ENCODE assay signal across 11 cellular contexts in the genomic region with DNA sequence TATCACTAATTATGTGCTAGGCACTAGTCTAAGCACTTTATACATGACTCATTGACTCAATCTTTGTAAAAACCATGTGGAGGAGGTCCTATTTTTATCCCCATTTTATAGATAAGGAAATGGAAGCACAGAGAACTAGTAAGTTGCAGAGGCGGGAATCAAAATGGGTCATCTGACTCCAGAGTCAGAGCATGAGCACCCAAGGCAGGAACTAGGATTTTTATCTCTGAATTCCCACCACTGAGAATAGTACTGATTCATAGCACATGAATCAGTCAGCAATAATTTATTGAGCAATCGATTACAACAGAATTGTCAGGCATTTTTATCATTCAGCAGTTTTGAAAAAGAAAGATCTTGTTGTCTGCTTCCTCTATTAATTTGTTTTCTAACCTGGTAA. TPM values are rescaled to one million over a fixed set of nuclear protein-coding genes. Genes with fewer than 3 reads are reported as not detected.
A peak's percentile ranks its signal among the peaks of the same experiment; 100 is the strongest.
DNase-seq lines count a peak whose midpoint lies in the region; FAIRE-seq and TF ChIP-seq lines count a peak whose summit lies in the region.
"Had no signal": no experiment of that assay in that cellular context is flagged by ENCODE, and none has a peak within 500 bp of the region (broad histone marks: within the 10 kb centered on the region; RNA-seq: fewer than 3 reads in every experiment).

No MANE protein-coding gene starts in this region.

- no peak overlapping the region for H3K4me3 Mint-ChIP-seq in activated T-helper 2 cell treated with anti-CD3 and anti-CD28 coated beads, Interferon-gamma antibody, Interleukin-2, Interleukin-4, amounts not matched to agents 10 μg/mL and 5 μg/mL and 100 μg/mL, durations not matched to agents 14 hours and 24 hours and 36 hours (ENCODE audit: low read depth)

- no peak overlapping the region for H3K27ac Mint-ChIP-seq in activated T-helper 2 cell treated with anti-CD3 and anti-CD28 coated beads, Interferon-gamma antibody, Interleukin-2, Interleukin-4, amounts not matched to agents 10 μg/mL and 5 μg/mL and 100 μg/mL, durations not matched to agents 14 hours and 24 hours and 36 hours

- H3K9ac ChIP-seq in endothelial cell of umbilical vein (replicated peaks; ENCODE audit: extremely low read depth, insufficient read depth, low read length) (no peak overlapping the region), Karpas-422 (ENCODE audit: low read length) (no peak overlapping the region)
- H3K9ac ChIP-seq: KMS-11, parathyroid adenoma had no signal

- peaks cover 23% of the 10 kb centered on the region for H3K4me1 Mint-ChIP-seq in activated T-helper 2 cell treated with anti-CD3 and anti-CD28 coated beads, Interferon-gamma antibody, Interleukin-2, Interleukin-4, amounts not matched to agents 10 μg/mL and 5 μg/mL and 100 μg/mL, durations not matched to agents 14 hours and 24 hours and 36 hours (ENCODE audit: low read depth)

- H3K79me2 ChIP-seq in endothelial cell of umbilical vein (ENCODE audit: control insufficient read depth, insufficient read depth, low read length) (peaks cover 10% of the 10 kb centered on the region), Karpas-422 (ENCODE audit: low read length) (no peaks in the 10 kb centered on the region)

- H3K9me3 Mint-ChIP-seq in activated T-helper 2 cell treated with anti-CD3 and anti-CD28 coated beads, Interferon-gamma antibody, Interleukin-2, Interleukin-4, amounts not matched to agents 10 μg/mL and 5 μg/mL and 100 μg/mL, durations not matched to agents 14 hours and 24 hours and 36 hours = peaks cover 4% of the 10 kb centered on the region

- dilution Hi-C loops in endothelial cell of umbilical vein (cut with MboI; ENCODE audit: extremely low pct_ligation_motif_present, low sequenced_read_pairs) = no loop called here

- POLR2A ChIA-PET in endothelial cell of umbilical vein (lab: Charles Lee) = no interaction called here

- no peaks in the 10 kb centered on the region for H3K9me2 ChIP-seq in Karpas-422 (replicated peaks; ENCODE audit: insufficient read depth, low read length)

- CTCF ChIA-PET in endothelial cell of umbilical vein (lab: Charles Lee) = no interaction called here

- H3K9me3 ChIP-seq in endothelial cell of umbilical vein (replicated peaks; ENCODE audit: control insufficient read depth, insufficient read depth, low read length) (no peaks in the 10 kb centered on the region), muscle layer of duodenum (ENCODE audit: control insufficient read depth in 1 of 2, low read length in 2 of 2) (no peaks in the 10 kb centered on the region), Karpas-422 (ENCODE audit: low read length) (no peaks in the 10 kb centered on the region)

- no peak for TF ChIP-seq POLR2A in endothelial cell of umbilical vein (IDR thresholded peaks at IDR 0.05; ENCODE audit: low read depth, low read length)

- DNase-seq in ACHN = peak; percentile 19
- peak; percentile 90 for DNase-seq in NCI-H226
- peak; percentile 33 for DNase-seq in endothelial cell of umbilical vein (ENCODE audit: low read depth, low spot score)
- DNase-seq in activated T-helper 2 cell treated with anti-CD3 and anti-CD28 coated beads, Interferon-gamma antibody, Interleukin-2, Interleukin-4, amounts not matched to agents 10 μg/mL and 5 μg/mL and 100 μg/mL, durations not matched to agents 14 hours and 24 hours and 36 hours (ENCODE audit: low spot score) = no peak
- DNase-seq in HuH-7.5 (ENCODE audit: low spot score) = no peak
- no peak for DNase-seq in Karpas-422
- DNase-seq in SHP77 (lab: John Stamatoyannopoulos, UW) = no peak

- H3K36me3 ChIP-seq in endothelial cell of umbilical vein (ENCODE audit: control insufficient read depth in 2 of 2, extremely low read depth in 1 of 2, insufficient read depth in 2 of 2, low read length in 2 of 2) (peaks cover 3 to 17% of the 10 kb centered on the region in 2 experiments), muscle layer of duodenum (ENCODE audit: control insufficient read depth in 1 of 2, insufficient read depth in 2 of 2, low read length in 2 of 2) (peaks cover 28 to 33% of the 10 kb centered on the region in 2 donors), Karpas-422 (ENCODE audit: insufficient read depth, low read length) (no peaks in the 10 kb centered on the region)

- intact Hi-C loops in endothelial cell of umbilical vein (cut with micrococcal nuclease) = no loop called here
- intact Hi-C loops in activated T-helper 2 cell treated with anti-CD3 and anti-CD28 coated beads, Interferon-gamma antibody, Interleukin-2, Interleukin-4, amounts not matched to agents 10 μg/mL and 5 μg/mL and 100 μg/mL, durations not matched to agents 14 hours and 24 hours and 36 hours (cut with micrococcal nuclease) = no loop called here

- no peaks in the 10 kb centered on the region for H3K27me3 ChIP-seq in endothelial cell of umbilical vein (ENCODE audit: control insufficient read depth in 2 of 2, insufficient read depth in 2 of 2, low read length in 2 of 2)
- no peaks in the 10 kb centered on the region for H3K27me3 ChIP-seq in muscle layer of duodenum (ENCODE audit: low read depth, low read length)
- no peaks in the 10 kb centered on the region for H3K27me3 ChIP-seq in Karpas-422 (ENCODE audit: low read length)

- no TSS peak for BruUV-seq in endothelial cell of umbilical vein (replicated peaks; lab: Mats Ljungman, UMichigan)

- peaks cover 5% of the 10 kb centered on the region for H3K36me3 Mint-ChIP-seq in activated T-helper 2 cell treated with anti-CD3 and anti-CD28 coated beads, Interferon-gamma antibody, Interleukin-2, Interleukin-4, amounts not matched to agents 10 μg/mL and 5 μg/mL and 100 μg/mL, durations not matched to agents 14 hours and 24 hours and 36 hours (ENCODE audit: low read depth)

- H3K27ac ChIP-seq in endothelial cell of umbilical vein (ENCODE audit: insufficient read depth, low read depth, low read length) (no peak overlapping the region), muscle layer of duodenum (ENCODE audit: low read length) (peak overlapping the region; percentile 46), Karpas-422 (ENCODE audit: low read length) (no peak overlapping the region)
- H3K27ac ChIP-seq: parathyroid adenoma had no signal

- no peak overlapping the region for H2AFZ ChIP-seq in endothelial cell of umbilical vein (ENCODE audit: low read depth, low read length)
- H2AFZ ChIP-seq in Karpas-422 (ENCODE audit: low read length) = no peak overlapping the region
- H2AFZ ChIP-seq: parathyroid adenoma had no signal

- H3K9me1 ChIP-seq in endothelial cell of umbilical vein (replicated peaks; ENCODE audit: control insufficient read depth, extremely low read depth, insufficient read depth, low read length) = no peaks in the 10 kb centered on the region

- peaks cover 24% of the 10 kb centered on the region for H3K4me1 ChIP-seq in endothelial cell of umbilical vein (ENCODE audit: control insufficient read depth, extremely low read depth, insufficient read depth, low read length)
- H3K4me1 ChIP-seq in muscle layer of duodenum (ENCODE audit: control insufficient read depth in 1 of 2, insufficient read depth in 2 of 2, low read length in 2 of 2) = peaks cover 37 to 38% of the 10 kb centered on the region in 2 donors
- H3K4me1 ChIP-seq in Karpas-422 (ENCODE audit: low read length) = peaks cover under 1% of the 10 kb centered on the region

- TF ChIP-seq CTCF in endothelial cell of umbilical vein (IDR thresholded peaks at IDR 0.05; ENCODE audit: extremely low read depth in 1 of 2, insufficient read depth in 1 of 2, low read depth in 1 of 2, low read length in 2 of 2) = no peak

- H3K4me2 ChIP-seq in endothelial cell of umbilical vein (ENCODE audit: insufficient read depth, low read length) (no peak overlapping the region), Karpas-422 (ENCODE audit: low read depth, low read length, poor library complexity, severe bottlenecking) (no peak overlapping the region)

- no peak overlapping the region for H3K4me3 ChIP-seq in endothelial cell of umbilical vein (replicated peaks in 1 of 3; ENCODE audit: insufficient read depth in 1 of 3, low read depth in 1 of 3, low read length in 3 of 3)
- no peak overlapping the region for H3K4me3 ChIP-seq in muscle layer of duodenum (ENCODE audit: low read depth in 1 of 2, low read length in 2 of 2)
- no peak overlapping the region for H3K4me3 ChIP-seq in Karpas-422 (ENCODE audit: low read length)

- in situ Hi-C loops in ACHN (cut with HindIII; ENCODE audit: low pct_ligation_motif_present, low pct_unique_long_range_greater_than_20kb, low sequenced_read_pairs) = no loop called here

- no peaks in the 10 kb centered on the region for H4K20me1 ChIP-seq in endothelial cell of umbilical vein (replicated peaks; ENCODE audit: control insufficient read depth, extremely low read depth, insufficient read depth, low read length)
- 0 out of 2 replicates have a peak, but pooled peaks cover 3% of the 10 kb centered on the region for H4K20me1 ChIP-seq in Karpas-422 (ENCODE audit: insufficient read depth, low read depth, low read length)

- no peak for FAIRE-seq in endothelial cell of umbilical vein (lab: Jason Lieb, UNC)
- FAIRE-seq: colon had no signal

- no peaks in the 10 kb centered on the region for H3K27me3 Mint-ChIP-seq in activated T-helper 2 cell treated with anti-CD3 and anti-CD28 coated beads, Interferon-gamma antibody, Interleukin-2, Interleukin-4, amounts not matched to agents 10 μg/mL and 5 μg/mL and 100 μg/mL, durations not matched to agents 14 hours and 24 hours and 36 hours (ENCODE audit: low read depth)

RNA-seq across cellular contexts. Expression of a gene that starts 19.3 kb away (rescaled TPM):
- 116 and 122 TPM in 2 replicates for total RNA-seq in endothelial cell of umbilical vein
- polyA plus RNA-seq in endothelial cell of umbilical vein = 63.2 and 75.2 TPM in 2 replicates
- polyA plus RNA-seq in endothelial cell of umbilical vein (2011; cell fraction: cytosol; rRNA removed) = 62.2 and 64.5 TPM in 2 replicates
- 61.7 and 70.8 TPM in 2 replicates for polyA plus RNA-seq in endothelial cell of umbilical vein (2011; cell fraction: nucleus; rRNA removed)
- 129 and 153 TPM in 2 replicates for polyA plus RNA-seq in endothelial cell of umbilical vein (2012)
- 218 and 228 TPM in 2 replicates for polyA minus RNA-seq in endothelial cell of umbilical vein
- 26.6 TPM for polyA minus RNA-seq in endothelial cell of umbilical vein (2011; cell fraction: cytosol; rRNA and poly(A)+ RNA removed)
- 62.6 and 93.7 TPM in 2 replicates for polyA minus RNA-seq in endothelial cell of umbilical vein (2011; cell fraction: nucleus; rRNA and poly(A)+ RNA removed)
- total RNA-seq in activated T-helper 2 cell treated with anti-CD3 and anti-CD28 coated beads, Interferon-gamma antibody, Interleukin-2, Interleukin-4, amounts not matched to agents 10 μg/mL and 5 μg/mL and 100 μg/mL, durations not matched to agents 14 hours and 24 hours and 36 hours = 1.3 and 1.9 TPM in 2 replicates
- total RNA-seq in Karpas-422 (2014; rRNA removed; shearing (Covaris generic); ENCODE audit: low replicate concordance) = 4.4 and 6.8 TPM in 2 replicates

RNA-seq across cellular contexts. Expression of a gene that starts 46.1 kb away (rescaled TPM):
- 45.7 and 49.9 TPM in 2 replicates for total RNA-seq in endothelial cell of umbilical vein
- 15.4 and 25.7 TPM in 2 replicates for polyA plus RNA-seq in endothelial cell of umbilical vein
- polyA plus RNA-seq in endothelial cell of umbilical vein (2011; cell fraction: cytosol; rRNA removed) = 28.7 and 30.3 TPM in 2 replicates
- 36.4 and 52.6 TPM in 2 replicates for polyA plus RNA-seq in endothelial cell of umbilical vein (2011; cell fraction: nucleus; rRNA removed)
- 21.4 and 32.6 TPM in 2 replicates for polyA plus RNA-seq in endothelial cell of umbilical vein (2012)
- 52.7 and 75.3 TPM in 2 replicates for polyA minus RNA-seq in endothelial cell of umbilical vein
- 19.3 TPM for polyA minus RNA-seq in endothelial cell of umbilical vein (2011; cell fraction: cytosol; rRNA and poly(A)+ RNA removed)
- 34.6 and 56.3 TPM in 2 replicates for polyA minus RNA-seq in endothelial cell of umbilical vein (2011; cell fraction: nucleus; rRNA and poly(A)+ RNA removed)
- 74.7 and 75.6 TPM in 2 replicates for total RNA-seq in activated T-helper 2 cell treated with anti-CD3 and anti-CD28 coated beads, Interferon-gamma antibody, Interleukin-2, Interleukin-4, amounts not matched to agents 10 μg/mL and 5 μg/mL and 100 μg/mL, durations not matched to agents 14 hours and 24 hours and 36 hours
- total RNA-seq in Karpas-422 (2014; rRNA removed; shearing (Covaris generic); ENCODE audit: low replicate concordance) = 12.3 and 26.3 TPM in 2 replicates

RNA-seq across cellular contexts. Expression of a gene that starts 57.2 kb away (rescaled TPM):
- 0.11 TPM in 1 of 2 replicates, not detected in the other for total RNA-seq in endothelial cell of umbilical vein
- not detected in 2 replicates for polyA plus RNA-seq in endothelial cell of umbilical vein
- not detected in 2 replicates for polyA plus RNA-seq in endothelial cell of umbilical vein (2011; cell fraction: cytosol; rRNA removed)
- 0.11 and 0.32 TPM in 2 replicates for polyA plus RNA-seq in endothelial cell of umbilical vein (2011; cell fraction: nucleus; rRNA removed)
- polyA plus RNA-seq in endothelial cell of umbilical vein (2012) = not detected in 2 replicates
- polyA minus RNA-seq in endothelial cell of umbilical vein = not detected in 2 replicates
- not detected for polyA minus RNA-seq in endothelial cell of umbilical vein (2011; cell fraction: cytosol; rRNA and poly(A)+ RNA removed)
- 1.2 TPM in 1 of 2 replicates, not detected in the other for polyA minus RNA-seq in endothelial cell of umbilical vein (2011; cell fraction: nucleus; rRNA and poly(A)+ RNA removed)
- total RNA-seq in activated T-helper 2 cell treated with anti-CD3 and anti-CD28 coated beads, Interferon-gamma antibody, Interleukin-2, Interleukin-4, amounts not matched to agents 10 μg/mL and 5 μg/mL and 100 μg/mL, durations not matched to agents 14 hours and 24 hours and 36 hours = not detected in 2 replicates
- not detected in 2 replicates for total RNA-seq in Karpas-422 (2014; rRNA removed; shearing (Covaris generic); ENCODE audit: low replicate concordance)

Comparison
In these comparisons a context has a peak if more than half of its experiments do, and no peak if none do; other contexts are left out.
1. DNase-seq: peak in ACHN (single experiment), NCI-H226 (single experiment) and endothelial cell of umbilical vein (single experiment); none in activated T-helper 2 cell treated with anti-CD3 and anti-CD28 coated beads, Interferon-gamma antibody, Interleukin-2, Interleukin-4, amounts not matched to agents 10 μg/mL and 5 μg/mL and 100 μg/mL, durations not matched to agents 14 hours and 24 hours and 36 hours (single experiment), HuH-7.5 (single experiment), Karpas-422 (single experiment) and SHP77 (0 of 2).
2. RNA of a gene that starts 19.3 kb away (total RNA-seq): 116 to 122 TPM in endothelial cell of umbilical vein; 4.4 to 6.8 TPM in Karpas-422 and 1.3 to 1.9 TPM in activated T-helper 2 cell treated with anti-CD3 and anti-CD28 coated beads, Interferon-gamma antibody, Interleukin-2, Interleukin-4, amounts not matched to agents 10 μg/mL and 5 μg/mL and 100 μg/mL, durations not matched to agents 14 hours and 24 hours and 36 hours; every median in the first group is over 10 times any median in the second.